In the genomic region with DNA sequence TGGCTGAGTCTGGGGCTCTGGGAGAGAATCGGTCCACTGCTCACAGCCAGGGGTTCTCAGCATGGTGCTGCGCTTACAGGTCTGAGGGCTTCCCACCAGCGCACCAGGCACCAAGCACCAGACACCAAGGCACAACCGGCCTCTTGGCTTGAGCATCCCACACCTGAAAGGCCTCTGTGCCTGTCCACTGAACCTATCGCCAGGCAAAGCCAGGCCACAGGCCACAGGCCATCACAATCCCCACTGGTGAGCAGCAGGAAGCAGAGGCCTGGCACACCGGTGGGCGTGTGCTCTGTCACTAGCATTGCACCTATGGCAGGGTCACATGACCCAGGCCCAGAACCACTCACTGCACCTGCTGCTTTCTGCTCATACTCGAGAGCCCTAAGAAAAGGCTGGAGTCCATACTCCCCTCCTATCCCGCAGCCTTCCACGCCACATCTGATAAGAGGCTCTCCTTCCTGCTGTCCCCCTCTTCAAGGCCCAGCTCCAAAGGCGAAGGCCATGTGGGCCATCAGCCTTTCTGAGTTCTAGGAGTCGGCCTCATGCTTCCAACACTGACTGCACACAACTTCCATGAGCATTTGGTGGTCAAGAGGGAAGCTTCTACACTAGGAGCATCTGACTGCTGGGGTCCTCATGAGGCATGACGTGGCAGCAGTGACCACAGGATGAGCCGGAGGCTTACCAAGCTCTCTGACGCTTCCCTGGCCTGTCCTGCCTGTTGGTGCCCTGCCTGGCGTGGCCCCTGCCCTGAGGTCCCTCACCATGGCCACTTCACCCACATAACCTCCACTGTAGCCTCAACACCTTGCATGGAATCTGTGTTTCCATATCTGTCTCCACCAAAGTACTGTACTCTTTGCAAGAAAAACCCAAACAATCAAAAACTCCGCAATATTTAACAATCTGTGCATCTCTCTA, we compare ENCODE assay signal across 2 cellular contexts.
TF ChIP-seq lines count a peak whose summit lies in the region.

No MANE protein-coding gene starts in this region.

TF ChIP-seq in GM23338, 12 proteins besides CTCF, POLR2A, EP300 and RAD21:
- TF ChIP-seq EZH2 (IDR thresholded peaks at IDR 0.05; ENCODE audit: low read depth, unreplicated experiment): no peak
- TF ChIP-seq, protein P1, sequence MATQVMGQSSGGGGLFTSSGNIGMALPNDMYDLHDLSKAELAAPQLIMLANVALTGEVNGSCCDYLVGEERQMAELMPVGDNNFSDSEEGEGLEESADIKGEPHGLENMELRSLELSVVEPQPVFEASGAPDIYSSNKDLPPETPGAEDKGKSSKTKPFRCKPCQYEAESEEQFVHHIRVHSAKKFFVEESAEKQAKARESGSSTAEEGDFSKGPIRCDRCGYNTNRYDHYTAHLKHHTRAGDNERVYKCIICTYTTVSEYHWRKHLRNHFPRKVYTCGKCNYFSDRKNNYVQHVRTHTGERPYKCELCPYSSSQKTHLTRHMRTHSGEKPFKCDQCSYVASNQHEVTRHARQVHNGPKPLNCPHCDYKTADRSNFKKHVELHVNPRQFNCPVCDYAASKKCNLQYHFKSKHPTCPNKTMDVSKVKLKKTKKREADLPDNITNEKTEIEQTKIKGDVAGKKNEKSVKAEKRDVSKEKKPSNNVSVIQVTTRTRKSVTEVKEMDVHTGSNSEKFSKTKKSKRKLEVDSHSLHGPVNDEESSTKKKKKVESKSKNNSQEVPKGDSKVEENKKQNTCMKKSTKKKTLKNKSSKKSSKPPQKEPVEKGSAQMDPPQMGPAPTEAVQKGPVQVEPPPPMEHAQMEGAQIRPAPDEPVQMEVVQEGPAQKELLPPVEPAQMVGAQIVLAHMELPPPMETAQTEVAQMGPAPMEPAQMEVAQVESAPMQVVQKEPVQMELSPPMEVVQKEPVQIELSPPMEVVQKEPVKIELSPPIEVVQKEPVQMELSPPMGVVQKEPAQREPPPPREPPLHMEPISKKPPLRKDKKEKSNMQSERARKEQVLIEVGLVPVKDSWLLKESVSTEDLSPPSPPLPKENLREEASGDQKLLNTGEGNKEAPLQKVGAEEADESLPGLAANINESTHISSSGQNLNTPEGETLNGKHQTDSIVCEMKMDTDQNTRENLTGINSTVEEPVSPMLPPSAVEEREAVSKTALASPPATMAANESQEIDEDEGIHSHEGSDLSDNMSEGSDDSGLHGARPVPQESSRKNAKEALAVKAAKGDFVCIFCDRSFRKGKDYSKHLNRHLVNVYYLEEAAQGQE (IDR thresholded peaks at IDR 0.05; ENCODE audit: unreplicated experiment): no peak
- TF ChIP-seq STAT1 (IDR thresholded peaks at IDR 0.05; ENCODE audit: unreplicated experiment): no peak
- TF ChIP-seq NANOG (IDR thresholded peaks at IDR 0.05; ENCODE audit: borderline replicate concordance): no peak
- no peak for TF ChIP-seq CREB1 (CRISPR knock-in tag; IDR thresholded peaks at IDR 0.05; ENCODE audit: low read depth)
- no peak for TF ChIP-seq JUNB (IDR thresholded peaks at IDR 0.05; ENCODE audit: unreplicated experiment)
- TF ChIP-seq, protein P2, sequence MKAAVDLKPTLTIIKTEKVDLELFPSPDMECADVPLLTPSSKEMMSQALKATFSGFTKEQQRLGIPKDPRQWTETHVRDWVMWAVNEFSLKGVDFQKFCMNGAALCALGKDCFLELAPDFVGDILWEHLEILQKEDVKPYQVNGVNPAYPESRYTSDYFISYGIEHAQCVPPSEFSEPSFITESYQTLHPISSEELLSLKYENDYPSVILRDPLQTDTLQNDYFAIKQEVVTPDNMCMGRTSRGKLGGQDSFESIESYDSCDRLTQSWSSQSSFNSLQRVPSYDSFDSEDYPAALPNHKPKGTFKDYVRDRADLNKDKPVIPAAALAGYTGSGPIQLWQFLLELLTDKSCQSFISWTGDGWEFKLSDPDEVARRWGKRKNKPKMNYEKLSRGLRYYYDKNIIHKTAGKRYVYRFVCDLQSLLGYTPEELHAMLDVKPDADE (IDR thresholded peaks at IDR 0.05): no peak
- TF ChIP-seq ZNF331 (CRISPR knock-in tag; IDR thresholded peaks at IDR 0.05; ENCODE audit: low read depth): no peak
TF ChIP-seq in GM23338: peak in this region for 0.

TF ChIP-seq in HepG2, 621 proteins besides CTCF, POLR2A, EP300 and RAD21:
- TF ChIP-seq AGO2 (optimal IDR thresholded peaks at IDR 0.05; ENCODE audit: low read depth, low read length): peak; percentile 73
- TF ChIP-seq, protein P3, sequence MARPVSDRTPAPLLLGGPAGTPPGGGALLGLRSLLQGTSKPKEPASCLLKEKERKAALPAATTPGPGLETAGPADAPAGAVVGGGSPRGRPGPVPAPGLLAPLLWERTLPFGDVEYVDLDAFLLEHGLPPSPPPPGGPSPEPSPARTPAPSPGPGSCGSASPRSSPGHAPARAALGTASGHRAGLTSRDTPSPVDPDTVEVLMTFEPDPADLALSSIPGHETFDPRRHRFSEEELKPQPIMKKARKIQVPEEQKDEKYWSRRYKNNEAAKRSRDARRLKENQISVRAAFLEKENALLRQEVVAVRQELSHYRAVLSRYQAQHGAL (CRISPR knock-in tag; IDR thresholded peaks at IDR 0.05; ENCODE audit: not compliant biosample characterization): no peak
- TF ChIP-seq MTA1 (CRISPR knock-in tag; IDR thresholded peaks at IDR 0.05; ENCODE audit: borderline replicate concordance): no peak
- no peak for TF ChIP-seq ZMAT3 (CRISPR knock-in tag; conservative IDR thresholded peaks at IDR 0.05)
- TF ChIP-seq NFE2L2 (IDR thresholded peaks at IDR 0.05; ENCODE audit: low read length): no peak
- TF ChIP-seq RBM22 (optimal IDR thresholded peaks at IDR 0.05; ENCODE audit: low read length): peak; percentile 71
- no peak for TF ChIP-seq RAD51 (IDR thresholded peaks at IDR 0.05; ENCODE audit: borderline replicate concordance)
